In the genomic region with DNA sequence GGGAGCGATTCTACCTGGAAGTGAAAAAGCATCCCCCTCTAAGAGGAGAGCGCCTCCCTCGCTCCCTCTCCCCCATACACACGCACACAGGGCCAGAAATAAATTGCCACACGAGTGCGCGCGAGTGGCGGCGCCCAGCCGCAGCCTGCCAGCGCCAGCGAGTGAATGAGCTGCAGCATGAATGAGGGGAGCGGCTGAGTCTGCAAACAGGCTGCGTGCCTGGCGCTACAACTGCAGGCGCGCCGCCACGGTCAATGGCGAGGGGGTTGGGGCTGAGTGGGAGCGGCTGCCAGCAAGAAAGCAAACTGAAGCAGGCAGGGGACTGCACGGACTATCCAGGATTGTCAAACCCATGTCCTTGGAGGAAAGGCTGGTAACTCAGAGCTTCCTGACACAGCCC, we compare ENCODE assay signal across 9 cellular contexts. TPM values are rescaled to one million over a fixed set of nuclear protein-coding genes. Genes with fewer than 3 reads are reported as not detected.
DNase-seq lines count a peak whose midpoint lies in the region; ATAC-seq and TF ChIP-seq lines count a peak whose summit lies in the region.
"Had no signal": no experiment of that assay in that cellular context is flagged by ENCODE, and none has a peak within 500 bp of the region (broad histone marks: within the 10 kb centered on the region; RNA-seq: fewer than 3 reads in every experiment).

No MANE protein-coding gene starts in this region.

- peaks cover 13% of the 10 kb centered on the region for H3K4me1 ChIP-seq in left ventricle myocardium inferior

- H3K9me3 ChIP-seq in left ventricle myocardium inferior (replicated peaks) = no peaks in the 10 kb centered on the region

- DNase-seq in activated T-cell treated with anti-CD3 and anti-CD28 coated beads, Interleukin-2, amount 50 U/mL, for 72 hours = no peak
- DNase-seq in activated T-cell treated with anti-CD3 and anti-CD28 coated beads, Interleukin-2, amount 50 U/mL, for 24 hours = no peak
- DNase-seq in left ventricle myocardium inferior = peak; percentile 55
- peak; percentile 81 for DNase-seq in retina
- no peak for DNase-seq in activated T-cell treated with anti-CD3 and anti-CD28 coated beads, Interleukin-2, amount 50 U/mL, for 48 hours
- DNase-seq in SKM-1 (lab: John Stamatoyannopoulos, UW; ENCODE audit: unreplicated experiment) = no peak

- no peaks in the 10 kb centered on the region for H3K36me3 Mint-ChIP-seq in activated T-cell treated with anti-CD3 and anti-CD28 coated beads, Interleukin-2, amount 50 U/mL, for 72 hours (ENCODE audit: insufficient read depth in 2 of 2)
- no peaks in the 10 kb centered on the region for H3K36me3 Mint-ChIP-seq in activated T-cell treated with anti-CD3 and anti-CD28 coated beads, Interleukin-2, amount 50 U/mL, for 24 hours (ENCODE audit: low read depth)

- H3K4me3 ChIP-seq in WI38 (ENCODE audit: low read depth, low read length) = peak overlapping the region; percentile 23
- peak overlapping the region; percentile 27 for H3K4me3 ChIP-seq in left ventricle myocardium inferior
- H3K4me3 ChIP-seq: SK-N-MC had no signal

- H3K27me3 ChIP-seq in left ventricle myocardium inferior (ENCODE audit: low read depth) = peaks cover 51% of the 10 kb centered on the region

- intact Hi-C loops in left ventricle myocardium inferior (cut with micrococcal nuclease) = loop anchor here (5.0 kb wide), 1 partner anchor 42 kb away; no protein-coding TSS in a partner anchor

- H3K9me3 Mint-ChIP-seq in activated T-cell treated with anti-CD3 and anti-CD28 coated beads, Interleukin-2, amount 50 U/mL, for 72 hours = no peaks in the 10 kb centered on the region
- no peaks in the 10 kb centered on the region for H3K9me3 Mint-ChIP-seq in activated T-cell treated with anti-CD3 and anti-CD28 coated beads, Interleukin-2, amount 50 U/mL, for 24 hours

- no peak overlapping the region for H3K27ac ChIP-seq in left ventricle myocardium inferior (replicated peaks)
- H3K27ac ChIP-seq: SK-N-MC had no signal

- TF ChIP-seq CTCF in WI38 (IDR thresholded peaks at IDR 0.05; ENCODE audit: low read depth, low read length) (no peak), left ventricle myocardium inferior (IDR thresholded peaks at IDR 0.05; ENCODE audit: borderline replicate concordance) (peak; percentile 30)

- peak overlapping the region in 1 of 2 donors; percentile 11 for H3K4me3 Mint-ChIP-seq in activated T-cell treated with anti-CD3 and anti-CD28 coated beads, Interleukin-2, amount 50 U/mL, for 72 hours
- no peak overlapping the region for H3K4me3 Mint-ChIP-seq in activated T-cell treated with anti-CD3 and anti-CD28 coated beads, Interleukin-2, amount 50 U/mL, for 24 hours

- H3K27me3 Mint-ChIP-seq in activated T-cell treated with anti-CD3 and anti-CD28 coated beads, Interleukin-2, amount 50 U/mL, for 72 hours (ENCODE audit: low read depth) = peaks cover 21% of the 10 kb centered on the region
- H3K27me3 Mint-ChIP-seq in activated T-cell treated with anti-CD3 and anti-CD28 coated beads, Interleukin-2, amount 50 U/mL, for 24 hours = peaks cover 6% of the 10 kb centered on the region

- no peak overlapping the region for H3K27ac Mint-ChIP-seq in activated T-cell treated with anti-CD3 and anti-CD28 coated beads, Interleukin-2, amount 50 U/mL, for 72 hours
- H3K27ac Mint-ChIP-seq in activated T-cell treated with anti-CD3 and anti-CD28 coated beads, Interleukin-2, amount 50 U/mL, for 24 hours = no peak overlapping the region

- no peaks in the 10 kb centered on the region for H3K36me3 ChIP-seq in left ventricle myocardium inferior

- no peaks in the 10 kb centered on the region for H3K4me1 Mint-ChIP-seq in activated T-cell treated with anti-CD3 and anti-CD28 coated beads, Interleukin-2, amount 50 U/mL, for 72 hours (ENCODE audit: low read depth)
- H3K4me1 Mint-ChIP-seq in activated T-cell treated with anti-CD3 and anti-CD28 coated beads, Interleukin-2, amount 50 U/mL, for 24 hours (ENCODE audit: low read depth) = no peaks in the 10 kb centered on the region

- ATAC-seq in activated T-cell treated with anti-CD3 and anti-CD28 coated beads, Interleukin-2, amount 50 U/mL, for 72 hours (replicated peaks in 1 of 2) = peak; percentile 44 to 48
- no peak for ATAC-seq in GM21723 (IDR thresholded peaks at IDR 0.05; ENCODE audit: unreplicated experiment)

RNA-seq across cellular contexts. Expression of gene CAMK1G, which starts 2.2 kb away (rescaled TPM):
- total RNA-seq in activated T-cell treated with anti-CD3 and anti-CD28 coated beads, Interleukin-2, amount 50 U/mL, for 72 hours = under 1 TPM; 0.43 to 0.63 TPM
- not detected for total RNA-seq in left ventricle myocardium inferior

Comparison
In these comparisons a context has a peak if more than half of its experiments do, and no peak if none do; other contexts are left out.
1. DNase-seq: peak in left ventricle myocardium inferior (single experiment) and retina (single experiment); none in activated T-cell treated with anti-CD3 and anti-CD28 coated beads, Interleukin-2, amount 50 U/mL, for 72 hours (0 of 2), activated T-cell treated with anti-CD3 and anti-CD28 coated beads, Interleukin-2, amount 50 U/mL, for 24 hours (single experiment), activated T-cell treated with anti-CD3 and anti-CD28 coated beads, Interleukin-2, amount 50 U/mL, for 48 hours (0 of 2) and SKM-1 (single experiment).